Comparison of ENCODE assay signal across 29 cellular contexts in genomic region chr2:119922699-119923098, GRCh38.
"Had no signal": no experiment of that assay in that cellular context is flagged by ENCODE, and none has a peak within 500 bp of the region (broad histone marks: within the 10 kb centered on the region; RNA-seq: fewer than 3 reads in every experiment).

No MANE protein-coding gene starts in this region.

- H3K9ac ChIP-seq: SK-N-SH had no signal

- H3K4me3 ChIP-seq: cardiac muscle cell, MG63, SJCRH30 had no signal

- H3K4me1 ChIP-seq: SJCRH30 had no signal

- H3K36me3 Mint-ChIP-seq: activated naive CD4-positive, alpha-beta T cell treated with anti-CD3 and anti-CD28 coated beads, Interleukin-2, amount 50 U/mL, for 72 hours; WTC11 had no signal

- H3K27ac ChIP-seq: brain microvascular endothelial cell, cardiac muscle cell, SJCRH30 had no signal

- H3K36me3 ChIP-seq: brain microvascular endothelial cell, cardiac muscle cell, MG63, SJCRH30 had no signal

- H3K9me3 ChIP-seq: MG63, SJCRH30, SK-N-SH had no signal

- ATAC-seq: activated CD8-positive, alpha-beta T cell treated with anti-CD3 and anti-CD28 coated beads, Interleukin-2, amount 10 ng/mL, durations not matched to agents 7 days and 5 days; activated naive CD4-positive, alpha-beta T cell treated with anti-CD3 and anti-CD28 coated beads, Interleukin-2, amount 50 U/mL, for 72 hours; Panc1; WTC11 had no signal

- H3K9me3 Mint-ChIP-seq: activated naive CD4-positive, alpha-beta T cell treated with anti-CD3 and anti-CD28 coated beads, Interleukin-2, amount 50 U/mL, for 72 hours; WTC11 had no signal

- H3K4me3 Mint-ChIP-seq: activated CD8-positive, alpha-beta T cell treated with anti-CD3 and anti-CD28 coated beads, Interleukin-2, amount 10 ng/mL, durations not matched to agents 7 days and 5 days; WTC11 had no signal

- H3K27ac Mint-ChIP-seq: activated CD8-positive, alpha-beta T cell treated with anti-CD3 and anti-CD28 coated beads, Interleukin-2, amount 10 ng/mL, durations not matched to agents 7 days and 5 days; WTC11 had no signal

- DNase-seq: activated CD4-positive, alpha-beta T cell treated with anti-CD3 and anti-CD28 coated beads for 48 hours; activated CD4-positive, alpha-beta T cell treated with anti-CD3 and anti-CD28 coated beads, Interleukin-2, amount 50 U/mL, for 4 hours; activated CD4-positive, CD25-positive, alpha-beta regulatory T cell treated with anti-CD3 and anti-CD28 coated beads, Interleukin-2, amount 50 U/mL, for 72 hours; activated CD8-positive, alpha-beta memory T cell treated with anti-CD3 and anti-CD28 coated beads, Interleukin-2, amount 50 U/mL, for 48 hours; activated CD8-positive, alpha-beta T cell treated with anti-CD3 and anti-CD28 coated beads, Interleukin-2, amount 10 ng/mL, durations not matched to agents 7 days and 5 days; activated T-cell treated with anti-CD3 and anti-CD28 coated beads, Interleukin-2, amount 50 U/mL, for 1 hour; brain microvascular endothelial cell; cerebellar nuclear complex; MG63; MV-4-11; NCI-H1092 treated with DMSO at 0.1 percent for 48 hours; NCI-H1417 treated with DMSO at 0.1 percent for 48 hours; NCI-H1694; NCI-H2029; NCI-H2107; NCI-H2171 treated with DMSO at 0.1 percent for 48 hours; NCI-H226; NCI-H526; NCI-H82; OCI-M1; Right ventricle myocardium superior; RPMI8226; SJCRH30; SK-N-SH; T-helper 9 cell had no signal

- H3K4me2 ChIP-seq: SK-N-SH had no signal

- H3K27me3 ChIP-seq: brain microvascular endothelial cell, cardiac muscle cell, MG63, SJCRH30 had no signal
